In the genomic region with DNA sequence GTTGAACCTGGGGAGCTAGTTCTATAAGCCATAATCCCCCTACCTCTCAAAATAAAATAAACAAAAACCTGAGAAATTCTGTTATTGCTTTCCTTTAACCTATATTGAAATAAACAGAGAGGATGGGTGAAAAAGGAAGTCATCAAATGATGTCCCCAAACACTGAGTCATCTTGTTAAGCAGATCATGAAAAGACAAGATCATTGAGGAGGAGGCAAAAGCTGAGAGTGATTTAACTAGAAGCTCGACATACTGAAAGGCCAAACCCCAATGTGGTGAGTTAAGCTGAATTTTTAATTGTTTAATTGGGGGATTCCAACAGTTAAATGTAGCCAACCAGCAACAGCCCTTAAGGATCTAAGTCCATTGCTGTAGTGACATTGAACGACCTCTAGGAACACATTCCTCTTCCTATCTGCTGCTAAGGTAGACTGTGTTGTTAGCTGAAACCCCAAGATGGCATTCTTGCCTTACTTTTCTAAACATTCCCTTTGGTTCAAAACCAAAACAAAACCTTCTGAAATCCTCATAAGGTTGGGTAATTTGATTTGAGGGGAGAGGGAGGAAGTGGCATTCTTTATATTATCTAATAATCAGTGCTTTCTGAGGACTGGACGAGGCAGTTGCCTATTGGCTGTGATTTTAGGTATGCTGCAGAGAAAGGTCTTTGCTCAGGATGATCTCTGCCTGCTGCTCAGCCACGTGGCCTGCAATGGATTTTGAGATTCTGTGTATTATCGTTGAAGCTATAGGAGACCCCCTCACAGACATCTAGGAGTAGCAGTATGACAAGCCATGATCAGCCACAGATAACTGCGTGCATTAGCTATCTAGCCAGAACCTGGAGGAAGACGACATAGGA, we compare ENCODE assay signal across 9 cellular contexts.
DNase-seq lines count a peak whose midpoint lies in the region; ATAC-seq, FAIRE-seq and TF ChIP-seq lines count a peak whose summit lies in the region.
"Had no signal": no experiment of that assay in that cellular context is flagged by ENCODE, and none has a peak within 500 bp of the region (broad histone marks: within the 10 kb centered on the region; RNA-seq: fewer than 3 reads in every experiment).

No MANE protein-coding gene starts in this region.

- no peaks in the 10 kb centered on the region for H3K36me3 Mint-ChIP-seq in WTC11

- POLR2A ChIA-PET in WTC11 (lab: Charles Lee): no interaction called here

- ATAC-seq in WTC11: peak; percentile 100

- no peak for FAIRE-seq in kidney (lab: Jason Lieb, UNC)
- FAIRE-seq in H54 (lab: Jason Lieb, UNC): no peak
- FAIRE-seq in GM12892 (lab: Jason Lieb, UNC): no peak

- intact Hi-C loops in kidney (cut with DNase I): no loop called here

- no peak overlapping the region for H3K4me3 ChIP-seq in kidney (ENCODE audit: low read length in 2 of 2)
- H3K4me3 ChIP-seq: ovary had no signal

- H3K27ac ChIP-seq in kidney (ENCODE audit: low read depth in 2 of 2, low read length in 2 of 2): no peak overlapping the region
- H3K27ac ChIP-seq: ovary had no signal

- H3K4me1 ChIP-seq in kidney (ENCODE audit: control insufficient read depth in 1 of 2, insufficient read depth in 1 of 2, low read depth in 1 of 2, low read length in 2 of 2): no peaks in the 10 kb centered on the region

- CTCF ChIA-PET in WTC11 (lab: Charles Lee): interaction anchor here (0.5 to 4.5 kb wide), 20 partner anchors 10 to 590 kb away, joined by 3 to 34 read pairs (median 4); a partner anchor contains a TSS

- in situ Hi-C loops in GM13976 (cut with MboI; ENCODE audit: low sequenced_read_pairs, unreplicated experiment): no loop called here

- no peak overlapping the region for H3K27ac Mint-ChIP-seq in WTC11

- no peak for TF ChIP-seq POLR2A in H54 (IDR thresholded peaks at IDR 0.05; ENCODE audit: low read depth, low read length)
- TF ChIP-seq POLR2A in GM12892 (IDR thresholded peaks at IDR 0.05; ENCODE audit: low read depth, low read length): no peak

- H3K9ac ChIP-seq in kidney (ENCODE audit: low read length in 2 of 2): no peak overlapping the region

- no peaks in the 10 kb centered on the region for H3K27me3 Mint-ChIP-seq in WTC11 (ENCODE audit: low read depth)

- no peaks in the 10 kb centered on the region for H3K9me3 ChIP-seq in kidney (ENCODE audit: control insufficient read depth in 1 of 2, low read length in 2 of 2)
- H3K9me3 ChIP-seq: ovary had no signal

- TF ChIP-seq CTCF in WTC11 (IDR thresholded peaks at IDR 0.05): peak; percentile 30; the same call in 1 of the 2 replicates
- TF ChIP-seq CTCF in kidney (IDR thresholded peaks at IDR 0.05; ENCODE audit: borderline replicate concordance, extremely low read depth, insufficient read depth): peak; percentile 6
- no peak for TF ChIP-seq CTCF in GM13976 (IDR thresholded peaks at IDR 0.05; ENCODE audit: borderline replicate concordance, control extremely low read depth, extremely low read depth, insufficient read depth, missing control alignments)

- H3K4me3 Mint-ChIP-seq in WTC11: no peak overlapping the region

- no peaks in the 10 kb centered on the region for H3K9me3 Mint-ChIP-seq in WTC11

- DNase-seq in DMS53 (lab: John Stamatoyannopoulos, UW) (peak; percentile 54), HT1080 (ENCODE audit: low read depth) (peak; percentile 5), WTC11 (ENCODE audit: low spot score) (no peak), kidney (no peak), H54 (ENCODE audit: insufficient read length, low spot score) (no peak), GM13976 (ENCODE audit: low spot score) (no peak), GM12892 (ENCODE audit: insufficient read length) (no peak)
- DNase-seq in effector CD4-positive, alpha-beta T cell: no peak
- DNase-seq: ovary had no signal

- H3K36me3 ChIP-seq in kidney (ENCODE audit: control insufficient read depth in 1 of 2, insufficient read depth in 2 of 2, low read length in 2 of 2): no peaks in the 10 kb centered on the region
- H3K36me3 ChIP-seq: ovary had no signal

- no peaks in the 10 kb centered on the region; the same call in none of the 2 replicates for H3K4me1 Mint-ChIP-seq in WTC11

TF ChIP-seq in WTC11, 78 proteins besides CTCF, POLR2A, EP300 and RAD21 (continues in another document):
- TF ChIP-seq, protein P1, sequence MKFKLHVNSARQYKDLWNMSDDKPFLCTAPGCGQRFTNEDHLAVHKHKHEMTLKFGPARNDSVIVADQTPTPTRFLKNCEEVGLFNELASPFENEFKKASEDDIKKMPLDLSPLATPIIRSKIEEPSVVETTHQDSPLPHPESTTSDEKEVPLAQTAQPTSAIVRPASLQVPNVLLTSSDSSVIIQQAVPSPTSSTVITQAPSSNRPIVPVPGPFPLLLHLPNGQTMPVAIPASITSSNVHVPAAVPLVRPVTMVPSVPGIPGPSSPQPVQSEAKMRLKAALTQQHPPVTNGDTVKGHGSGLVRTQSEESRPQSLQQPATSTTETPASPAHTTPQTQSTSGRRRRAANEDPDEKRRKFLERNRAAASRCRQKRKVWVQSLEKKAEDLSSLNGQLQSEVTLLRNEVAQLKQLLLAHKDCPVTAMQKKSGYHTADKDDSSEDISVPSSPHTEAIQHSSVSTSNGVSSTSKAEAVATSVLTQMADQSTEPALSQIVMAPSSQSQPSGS (CRISPR knock-in tag; IDR thresholded peaks at IDR 0.05; ENCODE audit: borderline replicate concordance, low read depth): no peak
- TF ChIP-seq NR1H2 (CRISPR knock-in tag; IDR thresholded peaks at IDR 0.05) (no peak), JUN (CRISPR knock-in tag; IDR thresholded peaks at IDR 0.05) (no peak), RELA (CRISPR knock-in tag; IDR thresholded peaks at IDR 0.05; ENCODE audit: borderline replicate concordance) (no peak), GTF2I (CRISPR knock-in tag; conservative IDR thresholded peaks at IDR 0.05) (no peak)
- TF ChIP-seq, protein P2, sequence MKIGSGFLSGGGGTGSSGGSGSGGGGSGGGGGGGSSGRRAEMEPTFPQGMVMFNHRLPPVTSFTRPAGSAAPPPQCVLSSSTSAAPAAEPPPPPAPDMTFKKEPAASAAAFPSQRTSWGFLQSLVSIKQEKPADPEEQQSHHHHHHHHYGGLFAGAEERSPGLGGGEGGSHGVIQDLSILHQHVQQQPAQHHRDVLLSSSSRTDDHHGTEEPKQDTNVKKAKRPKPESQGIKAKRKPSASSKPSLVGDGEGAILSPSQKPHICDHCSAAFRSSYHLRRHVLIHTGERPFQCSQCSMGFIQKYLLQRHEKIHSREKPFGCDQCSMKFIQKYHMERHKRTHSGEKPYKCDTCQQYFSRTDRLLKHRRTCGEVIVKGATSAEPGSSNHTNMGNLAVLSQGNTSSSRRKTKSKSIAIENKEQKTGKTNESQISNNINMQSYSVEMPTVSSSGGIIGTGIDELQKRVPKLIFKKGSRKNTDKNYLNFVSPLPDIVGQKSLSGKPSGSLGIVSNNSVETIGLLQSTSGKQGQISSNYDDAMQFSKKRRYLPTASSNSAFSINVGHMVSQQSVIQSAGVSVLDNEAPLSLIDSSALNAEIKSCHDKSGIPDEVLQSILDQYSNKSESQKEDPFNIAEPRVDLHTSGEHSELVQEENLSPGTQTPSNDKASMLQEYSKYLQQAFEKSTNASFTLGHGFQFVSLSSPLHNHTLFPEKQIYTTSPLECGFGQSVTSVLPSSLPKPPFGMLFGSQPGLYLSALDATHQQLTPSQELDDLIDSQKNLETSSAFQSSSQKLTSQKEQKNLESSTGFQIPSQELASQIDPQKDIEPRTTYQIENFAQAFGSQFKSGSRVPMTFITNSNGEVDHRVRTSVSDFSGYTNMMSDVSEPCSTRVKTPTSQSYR (CRISPR knock-in tag; IDR thresholded peaks at IDR 0.05): no peak
- TF ChIP-seq, protein P3, sequence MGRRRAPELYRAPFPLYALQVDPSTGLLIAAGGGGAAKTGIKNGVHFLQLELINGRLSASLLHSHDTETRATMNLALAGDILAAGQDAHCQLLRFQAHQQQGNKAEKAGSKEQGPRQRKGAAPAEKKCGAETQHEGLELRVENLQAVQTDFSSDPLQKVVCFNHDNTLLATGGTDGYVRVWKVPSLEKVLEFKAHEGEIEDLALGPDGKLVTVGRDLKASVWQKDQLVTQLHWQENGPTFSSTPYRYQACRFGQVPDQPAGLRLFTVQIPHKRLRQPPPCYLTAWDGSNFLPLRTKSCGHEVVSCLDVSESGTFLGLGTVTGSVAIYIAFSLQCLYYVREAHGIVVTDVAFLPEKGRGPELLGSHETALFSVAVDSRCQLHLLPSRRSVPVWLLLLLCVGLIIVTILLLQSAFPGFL (CRISPR knock-in tag; IDR thresholded peaks at IDR 0.05; ENCODE audit: borderline replicate concordance): no peak
- TF ChIP-seq, protein P4, sequence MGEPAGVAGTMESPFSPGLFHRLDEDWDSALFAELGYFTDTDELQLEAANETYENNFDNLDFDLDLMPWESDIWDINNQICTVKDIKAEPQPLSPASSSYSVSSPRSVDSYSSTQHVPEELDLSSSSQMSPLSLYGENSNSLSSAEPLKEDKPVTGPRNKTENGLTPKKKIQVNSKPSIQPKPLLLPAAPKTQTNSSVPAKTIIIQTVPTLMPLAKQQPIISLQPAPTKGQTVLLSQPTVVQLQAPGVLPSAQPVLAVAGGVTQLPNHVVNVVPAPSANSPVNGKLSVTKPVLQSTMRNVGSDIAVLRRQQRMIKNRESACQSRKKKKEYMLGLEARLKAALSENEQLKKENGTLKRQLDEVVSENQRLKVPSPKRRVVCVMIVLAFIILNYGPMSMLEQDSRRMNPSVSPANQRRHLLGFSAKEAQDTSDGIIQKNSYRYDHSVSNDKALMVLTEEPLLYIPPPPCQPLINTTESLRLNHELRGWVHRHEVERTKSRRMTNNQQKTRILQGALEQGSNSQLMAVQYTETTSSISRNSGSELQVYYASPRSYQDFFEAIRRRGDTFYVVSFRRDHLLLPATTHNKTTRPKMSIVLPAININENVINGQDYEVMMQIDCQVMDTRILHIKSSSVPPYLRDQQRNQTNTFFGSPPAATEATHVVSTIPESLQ (CRISPR knock-in tag; IDR thresholded peaks at IDR 0.05): no peak

Comparison
In these comparisons a context has a peak if more than half of its experiments do, and no peak if none do; other contexts are left out.
1. DNase-seq: peak in DMS53 (single experiment) and HT1080 (single experiment); none in WTC11 (single experiment), kidney (single experiment), H54 (single experiment), effector CD4-positive, alpha-beta T cell (single experiment), GM13976 (single experiment) and GM12892 (single experiment).